37 cellular contexts compared by ENCODE assay signal in the genomic region with DNA sequence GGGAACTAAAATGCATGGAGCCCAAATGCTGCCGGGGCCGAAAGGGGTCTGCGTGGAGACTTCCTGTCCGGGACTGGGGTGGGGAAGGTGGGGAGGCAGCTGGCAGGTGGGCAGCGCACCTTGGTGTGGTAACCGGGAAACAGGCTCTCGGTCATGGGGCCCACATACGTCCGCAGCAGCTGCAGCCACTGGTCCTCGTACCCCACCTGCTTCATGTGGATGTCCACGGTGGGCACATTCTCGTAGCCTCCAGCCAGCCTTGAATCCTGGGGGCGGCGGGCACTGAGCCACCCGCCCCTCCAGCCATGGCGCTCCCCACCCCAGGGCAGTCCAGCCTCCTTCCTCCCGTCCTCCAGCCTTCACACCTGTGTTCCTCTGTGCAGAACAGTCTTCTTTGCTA. TPM values are rescaled to one million over a fixed set of nuclear protein-coding genes. Genes with fewer than 3 reads are reported as not detected.
"Had no signal": no experiment of that assay in that cellular context is flagged by ENCODE, and none has a peak within 500 bp of the region (broad histone marks: within the 10 kb centered on the region; RNA-seq: fewer than 3 reads in every experiment).

No MANE protein-coding gene starts in this region.

- H3K4me3 ChIP-seq: adrenal gland, MG63, Peyer's patch had no signal

- H3K4me1 ChIP-seq: adrenal gland had no signal

- DNase-seq: activated CD4-positive, alpha-beta T cell treated with anti-CD3 and anti-CD28 coated beads, Interleukin-2, amount 10 ng/mL, durations not matched to agents 7 days and 5 days; activated CD4-positive, alpha-beta T cell treated with anti-CD3 and anti-CD28 coated beads, Interleukin-2, amount 50 U/mL, for 48 hours; activated CD8-positive, alpha-beta memory T cell treated with anti-CD3 and anti-CD28 coated beads, Interleukin-2, amount 50 U/mL, for 4 hours; activated gamma-delta T cell treated with Interleukin-2 at 50 U/mL for 16 hours; activated naive CD4-positive, alpha-beta T cell treated with anti-CD3 and anti-CD28 coated beads for 36 hours; activated T-cell treated with anti-CD3 and anti-CD28 coated beads for 4 hours; activated T-cell treated with anti-CD3 and anti-CD28 coated beads, Interleukin-2, amount 50 U/mL, for 4 hours; adrenal gland; caudate nucleus; cerebellar nuclear complex; Kasumi-1; KG1; MG63; NCI-H1048; NCI-H1436 treated with DMSO at 0.1 percent for 48 hours; NCI-H1694 treated with DMSO at 0.1 percent for 48 hours; NCI-H2029; NCI-H2107; NCI-H2171; NCI-H510A; NCI-H526; NCI-H748 treated with DMSO at 0.1 percent for 48 hours; NK-92 treated with Interleukin-12 subunit alpha and Interleukin-12 subunit beta, amount 100 ng/mL, for 24 hours; PC-3; Peyer's patch; RPMI8226; SIG-M5; T-cell; T-helper 17 cell; T1000; WERI-Rb-1 had no signal

- H3K27ac Mint-ChIP-seq: activated naive CD4-positive, alpha-beta T cell treated with anti-CD3 and anti-CD28 coated beads for 36 hours; activated naive CD4-positive, alpha-beta T cell treated with anti-CD3 and anti-CD28 coated beads, Interleukin-2, amount 50 U/mL, for 72 hours; activated T-helper 1 cell treated with anti-CD3 and anti-CD28 coated beads, Interleukin-12 subunit alpha, Interleukin-12 subunit beta, Interleukin-2, Interleukin-4 antibody, amounts not matched to agents 30 ng/mL and 10 ng/mL and 1 ng/mL, durations not matched to agents 14 hours and 24 hours and 36 hours; brain; T-cell; T-helper 17 cell had no signal

- H3K9me3 Mint-ChIP-seq: activated CD4-positive, alpha-beta T cell treated with anti-CD3 and anti-CD28 coated beads, Interleukin-2, amount 10 ng/mL, durations not matched to agents 7 days and 5 days; activated naive CD4-positive, alpha-beta T cell treated with anti-CD3 and anti-CD28 coated beads for 36 hours; activated naive CD4-positive, alpha-beta T cell treated with anti-CD3 and anti-CD28 coated beads, Interleukin-2, amount 50 U/mL, for 72 hours; activated T-cell treated with anti-CD3 and anti-CD28 coated beads, Interleukin-2, amount 50 U/mL, for 4 hours; activated T-helper 1 cell treated with anti-CD3 and anti-CD28 coated beads, Interleukin-12 subunit alpha, Interleukin-12 subunit beta, Interleukin-2, Interleukin-4 antibody, amounts not matched to agents 30 ng/mL and 10 ng/mL and 1 ng/mL, durations not matched to agents 14 hours and 24 hours and 36 hours; brain; T-cell had no signal

- H3K4me1 Mint-ChIP-seq: brain had no signal

- H3K36me3 ChIP-seq: MG63 had no signal

- H3K9me3 ChIP-seq: adrenal gland, MG63, Peyer's patch had no signal

- H3K27me3 ChIP-seq: MG63, Peyer's patch had no signal

- H3K27ac ChIP-seq: adrenal gland, Peyer's patch, WERI-Rb-1 had no signal

- H3K4me3 Mint-ChIP-seq: activated CD4-positive, alpha-beta T cell treated with anti-CD3 and anti-CD28 coated beads, Interleukin-2, amount 10 ng/mL, durations not matched to agents 7 days and 5 days; activated naive CD4-positive, alpha-beta T cell treated with anti-CD3 and anti-CD28 coated beads for 36 hours; activated T-cell treated with anti-CD3 and anti-CD28 coated beads, Interleukin-2, amount 50 U/mL, for 4 hours; activated T-helper 1 cell treated with anti-CD3 and anti-CD28 coated beads, Interleukin-12 subunit alpha, Interleukin-12 subunit beta, Interleukin-2, Interleukin-4 antibody, amounts not matched to agents 30 ng/mL and 10 ng/mL and 1 ng/mL, durations not matched to agents 14 hours and 24 hours and 36 hours; brain; T-cell; T-helper 17 cell had no signal

RNA-seq across cellular contexts. Expression of a gene that starts 6.6 kb away (rescaled TPM):
- total RNA-seq: activated CD4-positive, alpha-beta T cell treated with anti-CD3 and anti-CD28 coated beads, Interleukin-2, amount 10 ng/mL, durations not matched to agents 7 days and 5 days; activated naive CD4-positive, alpha-beta T cell treated with anti-CD3 and anti-CD28 coated beads for 36 hours; activated naive CD4-positive, alpha-beta T cell treated with anti-CD3 and anti-CD28 coated beads, Interleukin-2, amount 50 U/mL, for 72 hours; activated T-cell treated with anti-CD3 and anti-CD28 coated beads, Interleukin-2, amount 50 U/mL, for 4 hours; activated T-helper 1 cell treated with anti-CD3 and anti-CD28 coated beads, Interleukin-12 subunit alpha, Interleukin-12 subunit beta, Interleukin-2, Interleukin-4 antibody, amounts not matched to agents 30 ng/mL and 10 ng/mL and 1 ng/mL, durations not matched to agents 14 hours and 24 hours and 36 hours; adrenal gland; bronchial epithelial cell; PC-3; Right ventricle myocardium inferior; SK-MEL-5; T-cell; T-helper 17 cell had no signal
- polyA plus RNA-seq: adrenal gland had no signal

RNA-seq across cellular contexts. Expression of a gene that starts 27.4 kb away (rescaled TPM):
- total RNA-seq: activated CD4-positive, alpha-beta T cell treated with anti-CD3 and anti-CD28 coated beads, Interleukin-2, amount 10 ng/mL, durations not matched to agents 7 days and 5 days; activated naive CD4-positive, alpha-beta T cell treated with anti-CD3 and anti-CD28 coated beads for 36 hours; activated naive CD4-positive, alpha-beta T cell treated with anti-CD3 and anti-CD28 coated beads, Interleukin-2, amount 50 U/mL, for 72 hours; activated T-cell treated with anti-CD3 and anti-CD28 coated beads, Interleukin-2, amount 50 U/mL, for 4 hours; bronchial epithelial cell; Right ventricle myocardium inferior; T-cell; T-helper 17 cell had no signal
- polyA plus RNA-seq: adrenal gland had no signal
